Comparison of ENCODE assay signal across 8 cellular contexts in the genomic region with DNA sequence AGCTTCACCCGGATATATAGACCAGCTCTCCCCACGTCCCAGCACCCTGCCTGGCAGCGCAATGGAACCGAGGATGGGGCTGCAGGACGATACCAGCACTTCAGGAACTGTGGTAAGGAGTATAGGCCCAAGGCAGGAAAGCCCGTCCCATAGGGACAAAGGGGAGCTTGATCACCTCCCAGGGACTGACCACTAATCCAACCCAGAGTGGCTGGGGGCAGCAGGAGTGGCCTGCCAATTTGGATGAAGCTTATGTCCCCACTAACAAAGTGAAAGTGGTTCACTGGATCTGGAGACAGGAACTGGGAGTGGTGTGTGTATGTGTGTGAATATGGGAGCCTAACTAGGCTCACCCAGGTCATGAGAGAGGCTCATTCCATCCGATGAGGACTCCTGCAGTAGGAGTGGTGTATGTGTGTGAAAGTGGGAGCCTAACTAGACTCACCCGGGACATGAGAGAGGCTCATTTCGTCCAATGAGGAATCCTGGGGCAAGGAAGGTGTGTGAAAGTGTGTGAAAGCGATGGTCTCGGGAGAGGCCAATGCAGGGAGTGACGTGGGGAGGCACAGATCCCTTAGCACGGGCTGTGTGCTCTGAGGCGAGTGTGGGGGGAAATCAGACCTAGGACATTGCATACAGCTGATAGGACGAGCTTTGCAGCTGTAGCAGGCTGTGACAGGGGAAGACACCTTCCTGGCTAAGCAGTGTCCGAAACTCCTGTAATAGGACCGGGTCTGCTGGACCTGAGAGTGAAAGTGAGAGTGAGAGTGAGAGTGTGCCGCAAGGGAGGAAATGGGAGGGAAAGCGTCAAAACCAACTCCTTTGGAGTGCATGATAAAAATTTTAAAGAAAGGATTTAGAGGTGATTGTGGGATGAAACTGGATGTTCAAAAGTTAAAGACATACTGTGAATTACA. TPM values are rescaled to one million over a fixed set of nuclear protein-coding genes. Genes with fewer than 3 reads are reported as not detected.
DNase-seq lines count a peak whose midpoint lies in the region; ATAC-seq and TF ChIP-seq lines count a peak whose summit lies in the region.

No MANE protein-coding gene starts in this region.

- no peak overlapping the region for H3K27ac Mint-ChIP-seq in activated T-cell treated with anti-CD3 and anti-CD28 coated beads, Interleukin-2, amount 50 U/mL, for 24 hours

- peaks cover 35% of the 10 kb centered on the region for H3K36me3 Mint-ChIP-seq in activated T-cell treated with anti-CD3 and anti-CD28 coated beads, Interleukin-2, amount 50 U/mL, for 24 hours (ENCODE audit: low read depth)

- TF ChIP-seq CTCF in AG09309 (IDR thresholded peaks at IDR 0.05; ENCODE audit: control insufficient read depth, insufficient read depth, low read depth, low read length, missing control alignments) (no peak), foreskin keratinocyte (conservative IDR thresholded peaks at IDR 0.05) (no peak), neutrophil (IDR thresholded peaks at IDR 0.05) (no peak)

- ATAC-seq in GM18499 (IDR thresholded peaks at IDR 0.05; ENCODE audit: insufficient read depth, unreplicated experiment) = peak; percentile 67
- peak; percentile 83 for ATAC-seq in HG02678 (IDR thresholded peaks at IDR 0.05; ENCODE audit: unreplicated experiment)
- peak; percentile 63 for ATAC-seq in foreskin keratinocyte

- H3K27me3 ChIP-seq in foreskin keratinocyte (no peaks in the 10 kb centered on the region), neutrophil (no peaks in the 10 kb centered on the region)

- no peak for DNase-seq in AG09309 (ENCODE audit: low read depth)
- peak; percentile 43 for DNase-seq in NCI-H1105 treated with DMSO at 0.1 percent for 48 hours (lab: John Stamatoyannopoulos, UW)
- DNase-seq in activated T-cell treated with anti-CD3 and anti-CD28 coated beads, Interleukin-2, amount 50 U/mL, for 24 hours = peak; percentile 60
- peak in 1 of 2 donors; percentile 75 for DNase-seq in foreskin keratinocyte
- no peak for DNase-seq in activated gamma-delta T cell (lab: John Stamatoyannopoulos, UW)

- peaks cover 31% of the 10 kb centered on the region for H3K4me1 Mint-ChIP-seq in activated T-cell treated with anti-CD3 and anti-CD28 coated beads, Interleukin-2, amount 50 U/mL, for 24 hours (ENCODE audit: low read depth)

- H3K4me1 ChIP-seq in foreskin keratinocyte (peaks cover 23% of the 10 kb centered on the region), neutrophil (ENCODE audit: control insufficient read depth in 1 of 2, insufficient read depth in 1 of 2, low read depth in 1 of 2, low read length in 1 of 2) (peaks cover 32 to 39% of the 10 kb centered on the region in 2 experiments)

- H3K9me3 Mint-ChIP-seq in activated T-cell treated with anti-CD3 and anti-CD28 coated beads, Interleukin-2, amount 50 U/mL, for 24 hours = peaks cover 7% of the 10 kb centered on the region

- no peak overlapping the region for H3K4me3 Mint-ChIP-seq in activated T-cell treated with anti-CD3 and anti-CD28 coated beads, Interleukin-2, amount 50 U/mL, for 24 hours

- H3K9me3 ChIP-seq in neutrophil = no peaks in the 10 kb centered on the region

- peak overlapping the region; percentile 55 for H3K4me3 ChIP-seq in AG09309 (ENCODE audit: control insufficient read depth, low read depth, low read length)
- peak overlapping the region; percentile 81 to 97 for H3K4me3 ChIP-seq in neutrophil (ENCODE audit: low read depth in 1 of 2, low read length in 1 of 2)

- H3K36me3 ChIP-seq in neutrophil = no peaks in the 10 kb centered on the region

- no peaks in the 10 kb centered on the region for H3K27me3 Mint-ChIP-seq in activated T-cell treated with anti-CD3 and anti-CD28 coated beads, Interleukin-2, amount 50 U/mL, for 24 hours

- H3K27ac ChIP-seq in foreskin keratinocyte = peak overlapping the region; percentile 80
- H3K27ac ChIP-seq in neutrophil = peak overlapping the region; percentile 79

RNA-seq across cellular contexts. Expression of gene KLRK1, which starts 25.7 kb away (rescaled TPM):
- not detected in 2 replicates for total RNA-seq in foreskin keratinocyte
- polyA plus RNA-seq in foreskin keratinocyte = not detected in 2 replicates

RNA-seq across cellular contexts. Expression of gene KLRC4, which starts 45.4 kb away (rescaled TPM):
- not detected in 2 replicates for total RNA-seq in foreskin keratinocyte
- polyA plus RNA-seq in foreskin keratinocyte = not detected in 2 replicates

RNA-seq across cellular contexts. Expression of gene KLRC3, which starts 56.2 kb away (rescaled TPM):
- total RNA-seq in foreskin keratinocyte = not detected in 2 replicates
- not detected in 2 replicates for polyA plus RNA-seq in foreskin keratinocyte

RNA-seq across cellular contexts. Expression of gene KLRD1, which starts 56.5 kb away (rescaled TPM):
- total RNA-seq in foreskin keratinocyte = not detected in 2 replicates
- not detected in 2 replicates for polyA plus RNA-seq in foreskin keratinocyte

Comparison
In these comparisons a context has a peak if more than half of its experiments do, and no peak if none do; other contexts are left out.
1. DNase-seq: peak in NCI-H1105 treated with DMSO at 0.1 percent for 48 hours (single experiment) and activated T-cell treated with anti-CD3 and anti-CD28 coated beads, Interleukin-2, amount 50 U/mL, for 24 hours (single experiment); none in AG09309 (single experiment) and activated gamma-delta T cell (single experiment).
2. Peak in every context shown above with its lines, with median percentiles within 50 percentile points of each other: ATAC-seq.